8 cellular contexts compared by ENCODE assay signal in the genomic region with DNA sequence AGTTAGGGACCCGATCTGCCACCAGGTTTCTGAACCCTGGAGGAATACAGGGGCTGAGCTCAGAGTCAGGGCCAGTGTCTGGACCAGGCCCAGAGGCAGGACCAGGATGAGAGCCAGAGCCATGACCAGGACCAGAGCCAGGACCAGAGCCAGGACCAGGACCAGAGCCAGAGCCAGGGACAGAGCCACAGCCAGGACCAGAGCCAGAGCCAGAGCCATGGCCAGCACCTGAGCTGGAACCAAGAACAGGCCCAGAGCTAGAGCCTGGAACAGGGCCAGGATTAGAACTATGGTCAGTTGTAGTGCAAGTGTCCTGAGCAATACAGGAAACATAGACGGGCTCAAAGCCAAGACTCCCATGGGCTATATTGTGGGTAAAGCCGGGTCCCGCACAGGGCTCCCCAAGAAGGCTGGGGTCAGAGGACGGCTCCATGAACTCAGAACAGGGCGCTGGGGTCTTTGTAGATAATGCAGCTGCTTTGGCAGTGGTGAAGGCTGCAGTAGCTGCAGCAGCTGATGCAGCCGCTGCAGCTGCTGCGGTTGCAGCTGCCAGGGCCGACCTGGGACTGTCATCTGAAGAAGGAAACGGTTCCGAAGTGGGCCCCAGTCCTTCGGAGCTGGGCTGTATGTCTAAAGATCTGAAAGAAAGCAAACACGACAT. TPM values are rescaled to one million over a fixed set of nuclear protein-coding genes. Genes with fewer than 3 reads are reported as not detected.
DNase-seq lines count a peak whose midpoint lies in the region; ATAC-seq and TF ChIP-seq lines count a peak whose summit lies in the region.

No MANE protein-coding gene starts in this region.

- no peak for TF ChIP-seq POLR2A in breast epithelium (IDR thresholded peaks at IDR 0.05)
- no peak for TF ChIP-seq POLR2A in uterus (IDR thresholded peaks at IDR 0.05)
- TF ChIP-seq POLR2A in erythroblast (IDR thresholded peaks at IDR 0.05; ENCODE audit: low read length): no peak

- no peak for TF ChIP-seq CTCF in breast epithelium (IDR thresholded peaks at IDR 0.05)
- TF ChIP-seq CTCF in uterus (IDR thresholded peaks at IDR 0.05): no peak

- peak overlapping the region; percentile 49 to 65 (median 53) for H3K4me3 ChIP-seq in breast epithelium
- H3K4me3 ChIP-seq in uterus: peak overlapping the region; percentile 43 to 45

- ATAC-seq in Right ventricle myocardium superior (ENCODE audit: poor library complexity) (peak; percentile 3), HG03565 (IDR thresholded peaks at IDR 0.05; ENCODE audit: unreplicated experiment) (no peak)

- H3K27ac ChIP-seq in breast epithelium (peak overlapping the region; percentile 75 to 83), uterus (peak overlapping the region; percentile 55 to 78)

- H3K36me3 ChIP-seq in breast epithelium: no peaks in the 10 kb centered on the region
- H3K36me3 ChIP-seq in uterus: no peaks in the 10 kb centered on the region

- intact Hi-C loops in Right ventricle myocardium superior (cut with DNase I) (no loop called here), cardiac septum (cut with DNase I) (loop anchor here (2.0 to 5.0 kb wide), 3 partner anchors 21 to 154 kb away; a partner anchor contains a TSS), breast epithelium (cut with DNase I; ENCODE audit: low total_unique reads) (no loop called here), uterus (cut with DNase I; ENCODE audit: low total_unique reads) (loop anchor here (10.0 kb wide), 1 partner anchor 697 kb away; a partner anchor contains a TSS)

- peaks cover 7% of the 10 kb centered on the region in 2 donors for H3K4me1 ChIP-seq in breast epithelium
- H3K4me1 ChIP-seq in uterus: peaks cover 0 to 6% of the 10 kb centered on the region in 2 donors

- no peaks in the 10 kb centered on the region for H3K27me3 ChIP-seq in breast epithelium
- no peaks in the 10 kb centered on the region for H3K27me3 ChIP-seq in uterus

- H3K9me3 ChIP-seq in breast epithelium (no peaks in the 10 kb centered on the region), uterus (no peaks in the 10 kb centered on the region)

- DNase-seq in Right ventricle myocardium superior: peak; percentile 59
- DNase-seq in cardiac septum (ENCODE audit: low spot score): no peak
- DNase-seq in breast epithelium (ENCODE audit: low spot score in 2 of 2): peak in 1 of 2 donors; percentile 54
- DNase-seq in medulla oblongata (ENCODE audit: extremely low spot score): peak; percentile 28
- DNase-seq in uterus: peak in 1 of 2 donors; percentile 56
- DNase-seq in NK-92 treated with Interleukin-12 subunit alpha and Interleukin-12 subunit beta, amount 100 ng/mL, for 24 hours (lab: John Stamatoyannopoulos, UW): no peak
- no peak for DNase-seq in erythroblast (lab: John Stamatoyannopoulos, UW)

RNA-seq across cellular contexts. Expression of a gene that starts 0.6 kb away (rescaled TPM):
- 1.8 TPM for total RNA-seq in Right ventricle myocardium superior
- total RNA-seq in cardiac septum: 3.5 TPM
- 1 to 10 TPM; 1.1 to 2.2 (median 1.3) TPM for total RNA-seq in breast epithelium
- total RNA-seq in uterus: 1 to 10 TPM in 2 of 4 donors, under 1 TPM in 1, not detected in 1; 0.26 to 6.0 (median 4.0) TPM

RNA-seq across cellular contexts. Expression of a gene that starts 3.3 kb away (rescaled TPM):
- total RNA-seq in Right ventricle myocardium superior: 82.9 TPM
- total RNA-seq in cardiac septum: 57.6 TPM
- 10 to 100 TPM; 25.0 to 55.7 (median 32.1) TPM for total RNA-seq in breast epithelium
- total RNA-seq in uterus: 10 to 100 TPM in 3 of 4 donors, not detected in 1; 11.3 to 38.2 (median 31.5) TPM

RNA-seq across cellular contexts. Expression of a gene that starts 17.0 kb away (rescaled TPM):
- total RNA-seq in Right ventricle myocardium superior: not detected
- total RNA-seq in cardiac septum: not detected
- under 1 TPM in 1 of 3 donors, not detected in 2; 0.15 TPM for total RNA-seq in breast epithelium
- total RNA-seq in uterus: not detected

RNA-seq across cellular contexts. Expression of a gene that starts 17.5 kb away (rescaled TPM):
- total RNA-seq in Right ventricle myocardium superior: 13.3 TPM
- 22.0 TPM for total RNA-seq in cardiac septum
- 1 to 10 TPM; 4.9 to 7.9 (median 6.7) TPM for total RNA-seq in breast epithelium
- total RNA-seq in uterus: 10 to 100 TPM in 3 of 4 donors, 1 to 10 TPM in 1; 6.7 to 43.3 (median 14.6) TPM

RNA-seq across cellular contexts. Expression of a gene that starts 20.1 kb away (rescaled TPM):
- total RNA-seq in Right ventricle myocardium superior: 24.2 TPM
- 20.4 TPM for total RNA-seq in cardiac septum
- total RNA-seq in breast epithelium: 10 to 100 TPM; 10.2 to 34.2 (median 14.7) TPM
- 10 to 100 TPM in 3 of 4 donors, 1 to 10 TPM in 1; 3.8 to 70.4 (median 31.7) TPM for total RNA-seq in uterus

Comparison
In these comparisons a context has a peak if more than half of its experiments do, and no peak if none do; other contexts are left out.
1. DNase-seq: peak in Right ventricle myocardium superior (single experiment) and medulla oblongata (single experiment); none in cardiac septum (single experiment), NK-92 treated with Interleukin-12 subunit alpha and Interleukin-12 subunit beta, amount 100 ng/mL, for 24 hours (single experiment) and erythroblast (0 of 2).
2. intact Hi-C loops: an anchor here in cardiac septum (2.0 to 5.0 kb wide) and uterus (10.0 kb wide); none called in Right ventricle myocardium superior and breast epithelium.